ENCODE assay signal across 9 cellular contexts in genomic region chr5:912356-913091, GRCh38. TPM values are rescaled to one million over a fixed set of nuclear protein-coding genes. Genes with fewer than 3 reads are reported as not detected.
DNase-seq lines count a peak whose midpoint lies in the region; ATAC-seq and TF ChIP-seq lines count a peak whose summit lies in the region.
"Had no signal": no experiment of that assay in that cellular context is flagged by ENCODE, and none has a peak within 500 bp of the region (broad histone marks: within the 10 kb centered on the region; RNA-seq: fewer than 3 reads in every experiment).

No MANE protein-coding gene starts in this region.

- peaks cover 47% of the 10 kb centered on the region for H3K36me3 Mint-ChIP-seq in activated T-helper 2 cell treated with anti-CD3 and anti-CD28 coated beads, Interferon-gamma antibody, Interleukin-2, Interleukin-4, amounts not matched to agents 10 μg/mL and 5 μg/mL and 100 μg/mL, durations not matched to agents 14 hours and 24 hours and 36 hours (ENCODE audit: low read depth)

- no TSS peak for BruUV-seq in Panc1 (replicated peaks; lab: Mats Ljungman, UMichigan)

- in situ Hi-C loops in Panc1 (cut with HindIII; ENCODE audit: low pct_unique_long_range_greater_than_20kb, low sequenced_read_pairs): no loop called here

- POLR2A ChIA-PET in Panc1 (lab: Charles Lee): no interaction called here

- no peak overlapping the region for H3K4me3 Mint-ChIP-seq in activated T-helper 2 cell treated with anti-CD3 and anti-CD28 coated beads, Interferon-gamma antibody, Interleukin-2, Interleukin-4, amounts not matched to agents 10 μg/mL and 5 μg/mL and 100 μg/mL, durations not matched to agents 14 hours and 24 hours and 36 hours (ENCODE audit: low read depth)

- ATAC-seq in Panc1 (peak; percentile 95), HG03432 (IDR thresholded peaks at IDR 0.05; ENCODE audit: unreplicated experiment) (no peak), HG03108 (IDR thresholded peaks at IDR 0.05; ENCODE audit: unreplicated experiment) (no peak)

- H3K27ac ChIP-seq in Panc1 (ENCODE audit: low read length): peak overlapping the region; percentile 42
- H3K27ac ChIP-seq: ovary had no signal

- H3K27me3 Mint-ChIP-seq in activated T-helper 2 cell treated with anti-CD3 and anti-CD28 coated beads, Interferon-gamma antibody, Interleukin-2, Interleukin-4, amounts not matched to agents 10 μg/mL and 5 μg/mL and 100 μg/mL, durations not matched to agents 14 hours and 24 hours and 36 hours (ENCODE audit: low read depth): no peaks in the 10 kb centered on the region

- TF ChIP-seq CTCF in Panc1 (IDR thresholded peaks at IDR 0.05): peak; percentile 75

- DNase-seq in ELF-1 (ENCODE audit: low read depth, low spot score) (peak; percentile 48), Panc1 (ENCODE audit: low read depth, low spot score) (peak; percentile 99), kidney glomerular epithelial cell (lab: John Stamatoyannopoulos, UW) (peak; percentile 2), putamen (ENCODE audit: low spot score) (no peak)
- peak; percentile 43 for DNase-seq in activated T-helper 2 cell treated with anti-CD3 and anti-CD28 coated beads, Interferon-gamma antibody, Interleukin-2, Interleukin-4, amounts not matched to agents 10 μg/mL and 5 μg/mL and 100 μg/mL, durations not matched to agents 14 hours and 24 hours and 36 hours (ENCODE audit: low spot score)
- DNase-seq in stimulated activated CD8-positive, alpha-beta memory T cell treated with anti-CD3 and anti-CD28 coated beads, Interleukin-2, amount 100 ng/mL, for 48 hours (ENCODE audit: low read depth in 2 of 2): peak; percentile 61 to 70

- H3K36me3 ChIP-seq in Panc1 (ENCODE audit: control insufficient read depth, insufficient read depth, low read length): peaks cover 5% of the 10 kb centered on the region
- H3K36me3 ChIP-seq: ovary had no signal

- no peaks in the 10 kb centered on the region for H3K9me3 ChIP-seq in Panc1 (ENCODE audit: control insufficient read depth, insufficient read depth, low read depth, low read length)
- H3K9me3 ChIP-seq: ovary had no signal

- CTCF ChIA-PET in Panc1 (lab: Charles Lee): no interaction called here

- intact Hi-C loops in Panc1 (cut with micrococcal nuclease; ENCODE audit: unreplicated experiment): no loop called here
- intact Hi-C loops in activated T-helper 2 cell treated with anti-CD3 and anti-CD28 coated beads, Interferon-gamma antibody, Interleukin-2, Interleukin-4, amounts not matched to agents 10 μg/mL and 5 μg/mL and 100 μg/mL, durations not matched to agents 14 hours and 24 hours and 36 hours (cut with micrococcal nuclease): no loop called here

- H3K27ac Mint-ChIP-seq in activated T-helper 2 cell treated with anti-CD3 and anti-CD28 coated beads, Interferon-gamma antibody, Interleukin-2, Interleukin-4, amounts not matched to agents 10 μg/mL and 5 μg/mL and 100 μg/mL, durations not matched to agents 14 hours and 24 hours and 36 hours: peak overlapping the region; percentile 64

- H3K4me3 ChIP-seq in Panc1 (ENCODE audit: low read depth in 2 of 2, low read length in 2 of 2): peak overlapping the region; percentile 5 to 32
- H3K4me3 ChIP-seq: ovary had no signal

- peaks cover 12% of the 10 kb centered on the region for H3K4me1 ChIP-seq in Panc1 (ENCODE audit: control insufficient read depth, insufficient read depth, low read length)

- peaks cover 11% of the 10 kb centered on the region for H3K4me1 Mint-ChIP-seq in activated T-helper 2 cell treated with anti-CD3 and anti-CD28 coated beads, Interferon-gamma antibody, Interleukin-2, Interleukin-4, amounts not matched to agents 10 μg/mL and 5 μg/mL and 100 μg/mL, durations not matched to agents 14 hours and 24 hours and 36 hours (ENCODE audit: low read depth)

- H3K27me3 ChIP-seq in Panc1 (ENCODE audit: control insufficient read depth, insufficient read depth, low read length): no peaks in the 10 kb centered on the region
- H3K27me3 ChIP-seq: ovary had no signal

- H3K9me3 Mint-ChIP-seq in activated T-helper 2 cell treated with anti-CD3 and anti-CD28 coated beads, Interferon-gamma antibody, Interleukin-2, Interleukin-4, amounts not matched to agents 10 μg/mL and 5 μg/mL and 100 μg/mL, durations not matched to agents 14 hours and 24 hours and 36 hours: no peaks in the 10 kb centered on the region

RNA-seq across cellular contexts. Expression of gene TRIP13, which starts 19.8 kb away (rescaled TPM):
- total RNA-seq in Panc1 (2021; ENCODE audit: unreplicated experiment): 45.9 TPM
- 22.9 TPM for polyA plus RNA-seq in Panc1 (2012; ENCODE audit: insufficient read length)
- total RNA-seq in activated T-helper 2 cell treated with anti-CD3 and anti-CD28 coated beads, Interferon-gamma antibody, Interleukin-2, Interleukin-4, amounts not matched to agents 10 μg/mL and 5 μg/mL and 100 μg/mL, durations not matched to agents 14 hours and 24 hours and 36 hours: 36.6 and 37.6 TPM in 2 replicates

RNA-seq across cellular contexts. Expression of gene BRD9, which starts 19.9 kb away (rescaled TPM):
- 64.3 TPM for total RNA-seq in Panc1 (2021; ENCODE audit: unreplicated experiment)
- polyA plus RNA-seq in Panc1 (2012; ENCODE audit: insufficient read length): 61.7 TPM
- 72.9 and 73.2 TPM in 2 replicates for total RNA-seq in activated T-helper 2 cell treated with anti-CD3 and anti-CD28 coated beads, Interferon-gamma antibody, Interleukin-2, Interleukin-4, amounts not matched to agents 10 μg/mL and 5 μg/mL and 100 μg/mL, durations not matched to agents 14 hours and 24 hours and 36 hours
